In the genomic region with DNA sequence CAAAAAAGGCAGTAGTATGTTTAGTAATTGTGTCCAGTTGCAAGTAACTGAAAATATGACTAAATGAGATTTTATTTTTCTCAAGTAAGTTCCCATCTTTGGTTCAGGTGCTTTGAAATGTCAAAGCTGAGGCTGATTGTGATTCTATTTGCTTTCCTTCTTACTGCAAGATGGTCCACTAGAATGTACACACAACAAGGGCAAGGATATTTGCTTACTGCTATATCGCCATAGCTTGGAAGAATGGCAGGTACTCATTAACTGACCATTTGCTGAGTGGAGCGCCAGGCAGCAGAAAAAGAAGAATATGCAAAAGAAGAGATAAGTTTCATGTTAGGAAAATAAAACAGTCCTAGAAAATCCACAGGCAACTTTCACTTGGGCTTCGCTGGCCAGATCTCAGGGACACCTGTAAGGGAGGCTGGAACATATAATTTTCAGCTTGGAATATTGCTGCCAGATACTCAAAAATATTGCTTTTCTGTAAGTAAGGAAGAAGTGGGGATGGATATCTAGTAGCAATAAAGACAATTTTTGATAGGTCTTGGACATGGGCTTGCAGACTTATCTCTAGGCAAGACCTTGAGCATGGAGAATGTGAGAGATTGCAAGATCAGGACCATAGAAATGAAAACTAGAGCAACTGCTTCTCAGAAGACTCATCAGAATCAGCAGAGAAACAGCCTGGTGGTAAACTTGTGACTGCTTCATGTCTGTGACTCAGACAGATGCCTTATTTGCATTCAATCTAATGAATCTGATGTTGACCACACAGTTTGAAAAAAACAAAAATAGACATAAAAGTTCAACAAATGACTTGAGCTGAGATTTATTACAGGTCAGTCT, we compare ENCODE assay signal across 1 cellular context.
TF ChIP-seq lines count a peak whose summit lies in the region.

No MANE protein-coding gene starts in this region.

TF ChIP-seq in IMR-90, 13 proteins besides CTCF, POLR2A, EP300 and RAD21 (continued from another document):
- no peak for TF ChIP-seq ELK1 (IDR thresholded peaks at IDR 0.05; ENCODE audit: borderline replicate concordance, low read depth, low read length)
- no peak for TF ChIP-seq MXI1 (IDR thresholded peaks at IDR 0.05; ENCODE audit: borderline replicate concordance, low read depth, low read length)
- TF ChIP-seq NFE2L2 (IDR thresholded peaks at IDR 0.05; ENCODE audit: low read depth, low read length): no peak
- no peak for TF ChIP-seq CHD1 (IDR thresholded peaks at IDR 0.05; ENCODE audit: low read depth, low read length)
- TF ChIP-seq MAFK (IDR thresholded peaks at IDR 0.05; ENCODE audit: low read depth, low read length): no peak
- no peak for TF ChIP-seq USF2 (IDR thresholded peaks at IDR 0.05; ENCODE audit: low read depth, low read length)
- TF ChIP-seq RFX5 (IDR thresholded peaks at IDR 0.05; ENCODE audit: low read depth, low read length): no peak
- no peak for TF ChIP-seq CEBPB (IDR thresholded peaks at IDR 0.05; ENCODE audit: low read depth, low read length)
